In genomic region chr16:637081-638018, GRCh38 we compare ENCODE assay signal across 8 cellular contexts. TPM values are rescaled to one million over a fixed set of nuclear protein-coding genes. Genes with fewer than 3 reads are reported as not detected.
DNase-seq lines count a peak whose midpoint lies in the region; ATAC-seq and TF ChIP-seq lines count a peak whose summit lies in the region.

No MANE protein-coding gene starts in this region.

- peaks cover 3% of the 10 kb centered on the region for H3K9me3 Mint-ChIP-seq in neural progenitor cell
- no peaks in the 10 kb centered on the region for H3K9me3 Mint-ChIP-seq in stimulated activated naive CD8-positive, alpha-beta T cell treated with anti-CD3 and anti-CD28 coated beads, Interleukin-15, amount 100 ng/mL, for 72 hours

- H3K27me3 Mint-ChIP-seq in neural progenitor cell (ENCODE audit: insufficient read depth, low read depth): peaks cover 13% of the 10 kb centered on the region
- peaks cover 7% of the 10 kb centered on the region for H3K27me3 Mint-ChIP-seq in stimulated activated naive CD8-positive, alpha-beta T cell treated with anti-CD3 and anti-CD28 coated beads, Interleukin-15, amount 100 ng/mL, for 72 hours

- H3K4me3 Mint-ChIP-seq in neural progenitor cell: peak overlapping the region; percentile 95
- peak overlapping the region; percentile 96 to 100 for H3K4me3 Mint-ChIP-seq in stimulated activated naive CD8-positive, alpha-beta T cell treated with anti-CD3 and anti-CD28 coated beads, Interleukin-15, amount 100 ng/mL, for 72 hours

- no peak overlapping the region for H3K27ac Mint-ChIP-seq in neural progenitor cell
- H3K27ac Mint-ChIP-seq in stimulated activated naive CD8-positive, alpha-beta T cell treated with anti-CD3 and anti-CD28 coated beads, Interleukin-15, amount 100 ng/mL, for 72 hours: peak overlapping the region; percentile 95 to 100

- DNase-seq in NCI-H446 (lab: John Stamatoyannopoulos, UW) (peak; percentile 80 to 90), NCI-H446 treated with DMSO at 0.1 percent for 48 hours (lab: John Stamatoyannopoulos, UW) (no peak), NCI-H82 (lab: John Stamatoyannopoulos, UW) (peak; percentile 93), fibroblast of the conjunctiva (ENCODE audit: low read depth) (peak; percentile 85), neural progenitor cell (ENCODE audit: low spot score) (peak; percentile 73)
- peak; percentile 78 for DNase-seq in activated effector memory CD4-positive, alpha-beta T cell treated with Interleukin-2 at 50 U/mL for 16 hours
- no peak for DNase-seq in stimulated activated naive CD8-positive, alpha-beta T cell treated with anti-CD3 and anti-CD28 coated beads, Interleukin-15, amount 100 ng/mL, for 72 hours

- H3K79me2 ChIP-seq in neural progenitor cell (ENCODE audit: low read depth): peaks cover 12% of the 10 kb centered on the region

- H3F3A ChIP-seq in neural progenitor cell (ENCODE audit: low read depth): peaks cover 29% of the 10 kb centered on the region

- H3K4me1 Mint-ChIP-seq in neural progenitor cell: peaks cover 24% of the 10 kb centered on the region
- peaks cover 34% of the 10 kb centered on the region for H3K4me1 Mint-ChIP-seq in stimulated activated naive CD8-positive, alpha-beta T cell treated with anti-CD3 and anti-CD28 coated beads, Interleukin-15, amount 100 ng/mL, for 72 hours

- H3K4me1 ChIP-seq in neural progenitor cell: peaks cover 18% of the 10 kb centered on the region

- no peaks in the 10 kb centered on the region for H3K9me3 ChIP-seq in neural progenitor cell (ENCODE audit: low read depth)

- no peak overlapping the region for H3K9ac ChIP-seq in neural progenitor cell

- peak; percentile 54 for ATAC-seq in stimulated activated naive CD8-positive, alpha-beta T cell treated with anti-CD3 and anti-CD28 coated beads, Interleukin-15, amount 100 ng/mL, for 72 hours
- ATAC-seq in HG02938 (IDR thresholded peaks at IDR 0.05; ENCODE audit: unreplicated experiment): no peak

- peaks cover 3% of the 10 kb centered on the region for H3K36me3 Mint-ChIP-seq in neural progenitor cell

- peaks cover 14% of the 10 kb centered on the region for H3K27me3 ChIP-seq in neural progenitor cell

- TF ChIP-seq CTCF in neural progenitor cell (IDR thresholded peaks at IDR 0.05): no peak

- no peak overlapping the region for H3K27ac ChIP-seq in neural progenitor cell

- peak overlapping the region; percentile 86 for H2AFZ ChIP-seq in neural progenitor cell (replicated peaks)

- peak overlapping the region; percentile 79 for H3K4me3 ChIP-seq in neural progenitor cell

- peaks cover 19% of the 10 kb centered on the region for H4K20me1 ChIP-seq in neural progenitor cell (ENCODE audit: low read depth)

- peak overlapping the region; percentile 83 for H3K4me2 ChIP-seq in neural progenitor cell

- no peaks in the 10 kb centered on the region for H3K36me3 ChIP-seq in neural progenitor cell

RNA-seq across cellular contexts. Expression of gene METTL26, which starts 1.2 kb away (rescaled TPM):
- total RNA-seq in neural progenitor cell (ENCODE audit: low replicate concordance): 46.0 and 125 TPM in 2 replicates

RNA-seq across cellular contexts. Expression of gene MCRIP2, which starts 4.3 kb away (rescaled TPM):
- 1.5 and 4.7 TPM in 2 replicates for total RNA-seq in neural progenitor cell (ENCODE audit: low replicate concordance)

RNA-seq across cellular contexts. Expression of gene WFIKKN1, which starts 6.6 kb away (rescaled TPM):
- total RNA-seq in neural progenitor cell (ENCODE audit: low replicate concordance): 5.9 and 22.5 TPM in 2 replicates

RNA-seq across cellular contexts. Expression of gene WDR90, which starts 11.8 kb away (rescaled TPM):
- 9.3 and 33.4 TPM in 2 replicates for total RNA-seq in neural progenitor cell (ENCODE audit: low replicate concordance)

RNA-seq across cellular contexts. Expression of gene RHOT2, which starts 30.6 kb away (rescaled TPM):
- total RNA-seq in neural progenitor cell (ENCODE audit: low replicate concordance): 34.0 and 138 TPM in 2 replicates

Comparison
In these comparisons a context has a peak if more than half of its experiments do, and no peak if none do; other contexts are left out.
1. DNase-seq: peak in NCI-H446 (2 of 2), NCI-H82 (single experiment), activated effector memory CD4-positive, alpha-beta T cell treated with Interleukin-2 at 50 U/mL for 16 hours (single experiment), fibroblast of the conjunctiva (single experiment) and neural progenitor cell (single experiment); none in NCI-H446 treated with DMSO at 0.1 percent for 48 hours (single experiment) and stimulated activated naive CD8-positive, alpha-beta T cell treated with anti-CD3 and anti-CD28 coated beads, Interleukin-15, amount 100 ng/mL, for 72 hours (0 of 2).